In genomic region chr11:104852811-104853210, GRCh38 we compare ENCODE assay signal across 19 cellular contexts. TPM values are rescaled to one million over a fixed set of nuclear protein-coding genes. Genes with fewer than 3 reads are reported as not detected.
DNase-seq lines count a peak whose midpoint lies in the region; ATAC-seq and TF ChIP-seq lines count a peak whose summit lies in the region.
"Had no signal": no experiment of that assay in that cellular context is flagged by ENCODE, and none has a peak within 500 bp of the region (broad histone marks: within the 10 kb centered on the region; RNA-seq: fewer than 3 reads in every experiment).

No MANE protein-coding gene starts in this region.

- POLR2A ChIA-PET in activated CD4-positive, alpha-beta T cell treated with anti-CD3 and anti-CD28 coated beads for 36 hours (lab: Charles Lee) = no interaction called here

- no peak overlapping the region for H3K4me3 ChIP-seq in GM23248
- H3K4me3 ChIP-seq in epithelial cell of esophagus (ENCODE audit: low read length) = no peak overlapping the region

- in situ Hi-C loops in GM23248 (cut with MboI) = no loop called here

- 45 to 53% methylated on average over 1 of the region's 1 CpG for WGBS in GM23248 (ENCODE audit: low coverage in 1 of 2, low lambda C conversion rate in 2 of 2, missing lambda C conversion rate in 2 of 2), 2 experiments

- no peaks in the 10 kb centered on the region for H3K9me3 Mint-ChIP-seq in activated CD4-positive, alpha-beta T cell treated with anti-CD3 and anti-CD28 coated beads for 36 hours (ENCODE audit: low read depth)

- no peaks in the 10 kb centered on the region for H3K9me2 ChIP-seq in GM23248 (ENCODE audit: insufficient read depth)

- no peaks in the 10 kb centered on the region for H4K20me1 ChIP-seq in GM23248 (ENCODE audit: insufficient read depth)

- TF ChIP-seq CTCF in epithelial cell of esophagus (IDR thresholded peaks at IDR 0.05; ENCODE audit: insufficient read depth, low read depth, low read length, missing control alignments) = no peak

- H3F3A ChIP-seq in GM23248 (ENCODE audit: insufficient read depth) = no peaks in the 10 kb centered on the region

- H3K4me2 ChIP-seq in GM23248 (ENCODE audit: unreplicated experiment) = no peak overlapping the region

- H3K9me3 ChIP-seq in GM23248 (ENCODE audit: low read depth) = no peaks in the 10 kb centered on the region

- peak; percentile 30 for DNase-seq in GM23248
- peak; percentile 10 for DNase-seq in epithelial cell of esophagus (ENCODE audit: low read depth)
- peak; percentile 21 for DNase-seq in renal cortical epithelial cell (ENCODE audit: low read depth)
- DNase-seq in RPMI8226 = no peak
- DNase-seq in activated CD4-positive, alpha-beta T cell treated with anti-CD3 and anti-CD28 coated beads for 36 hours = no peak
- DNase-seq in GDM1 (lab: John Stamatoyannopoulos, UW) = no peak
- DNase-seq in activated CD4-positive, alpha-beta T cell treated with anti-CD3 and anti-CD28 coated beads, Interleukin-2, amount 50 U/mL, for 4 hours = no peak
- DNase-seq: AML-193, DND-41, Kasumi-1, NCI-H1092 treated with DMSO at 0.1 percent for 48 hours, NCI-H146, NCI-H2029 treated with DMSO at 0.1 percent for 48 hours, NCI-H2171, NCI-H510A, NCI-H774 had no signal

- ATAC-seq in SK-N-SH treated with all-trans-retinoic acid at 6 μM for 48 hours = peak; percentile 94
- no peak for ATAC-seq in activated CD4-positive, alpha-beta T cell treated with anti-CD3 and anti-CD28 coated beads for 36 hours

- H3K79me2 ChIP-seq in GM23248 (ENCODE audit: insufficient read depth) = no peaks in the 10 kb centered on the region

- no peaks in the 10 kb centered on the region for H3K27me3 ChIP-seq in GM23248 (replicated peaks; ENCODE audit: insufficient read depth)

- H2AFZ ChIP-seq in GM23248 = no peak overlapping the region

- no peak overlapping the region for H3K27ac Mint-ChIP-seq in activated CD4-positive, alpha-beta T cell treated with anti-CD3 and anti-CD28 coated beads for 36 hours

- no peak overlapping the region for H3K27ac ChIP-seq in GM23248
- H3K27ac ChIP-seq: RWPE1 had no signal

- intact Hi-C loops in activated CD4-positive, alpha-beta T cell treated with anti-CD3 and anti-CD28 coated beads for 36 hours (cut with DNase I, micrococcal nuclease) = no loop called here

- H3K36me3 Mint-ChIP-seq in activated CD4-positive, alpha-beta T cell treated with anti-CD3 and anti-CD28 coated beads for 36 hours (ENCODE audit: low read depth) = no peaks in the 10 kb centered on the region

- no peak overlapping the region for H3K4me3 Mint-ChIP-seq in activated CD4-positive, alpha-beta T cell treated with anti-CD3 and anti-CD28 coated beads for 36 hours

- H3K4me1 ChIP-seq in GM23248 (ENCODE audit: insufficient read depth) = no peaks in the 10 kb centered on the region

- CTCF ChIA-PET in activated CD4-positive, alpha-beta T cell treated with anti-CD3 and anti-CD28 coated beads for 36 hours (lab: Charles Lee) = no interaction called here

- no peaks in the 10 kb centered on the region for H3K27me3 Mint-ChIP-seq in activated CD4-positive, alpha-beta T cell treated with anti-CD3 and anti-CD28 coated beads for 36 hours

- no peaks in the 10 kb centered on the region for H3K4me1 Mint-ChIP-seq in activated CD4-positive, alpha-beta T cell treated with anti-CD3 and anti-CD28 coated beads for 36 hours

- no peaks in the 10 kb centered on the region for H3K36me3 ChIP-seq in GM23248 (ENCODE audit: low read depth)

- H3K9ac ChIP-seq in GM23248 = no peak overlapping the region

TF ChIP-seq in SK-N-SH treated with all-trans-retinoic acid at 6 μM for 48 hours, 23 proteins besides CTCF, POLR2A, EP300 and RAD21:
- TF ChIP-seq ISL1 (CRISPR knock-in tag; IDR thresholded peaks at IDR 0.05) = peak; percentile 51
- 0 out of 2 replicates have a peak, but pooled peaks have one; percentile 46 for TF ChIP-seq TSHZ2 (CRISPR knock-in tag; IDR thresholded peaks at IDR 0.05)
- no peak for TF ChIP-seq TOX (CRISPR knock-in tag; IDR thresholded peaks at IDR 0.05; ENCODE audit: borderline replicate concordance)

RNA-seq across cellular contexts. Expression of gene CASP12, which starts 45.4 kb away (rescaled TPM):
- not detected in 2 replicates for total RNA-seq in GM23248 (2014; rRNA removed; shearing (Covaris generic))
- not detected in 2 replicates for polyA plus RNA-seq in GM23248 (2016; fragmentation: Nextera tagmentation; extraction: Ambion mirVana)
- not detected in 2 replicates for total RNA-seq in renal cortical epithelial cell
- total RNA-seq in activated CD4-positive, alpha-beta T cell treated with anti-CD3 and anti-CD28 coated beads for 36 hours = not detected
- total RNA-seq: H1 had no signal
- polyA plus RNA-seq: H1 had no signal

Comparison
In these comparisons a context has a peak if more than half of its experiments do, and no peak if none do; other contexts are left out.
1. DNase-seq: peak in GM23248 (single experiment), epithelial cell of esophagus (single experiment) and renal cortical epithelial cell (single experiment); none in RPMI8226 (single experiment), activated CD4-positive, alpha-beta T cell treated with anti-CD3 and anti-CD28 coated beads for 36 hours (single experiment), GDM1 (single experiment) and activated CD4-positive, alpha-beta T cell treated with anti-CD3 and anti-CD28 coated beads, Interleukin-2, amount 50 U/mL, for 4 hours (0 of 2).